ENCODE assay signal across 8 cellular contexts in the genomic region with DNA sequence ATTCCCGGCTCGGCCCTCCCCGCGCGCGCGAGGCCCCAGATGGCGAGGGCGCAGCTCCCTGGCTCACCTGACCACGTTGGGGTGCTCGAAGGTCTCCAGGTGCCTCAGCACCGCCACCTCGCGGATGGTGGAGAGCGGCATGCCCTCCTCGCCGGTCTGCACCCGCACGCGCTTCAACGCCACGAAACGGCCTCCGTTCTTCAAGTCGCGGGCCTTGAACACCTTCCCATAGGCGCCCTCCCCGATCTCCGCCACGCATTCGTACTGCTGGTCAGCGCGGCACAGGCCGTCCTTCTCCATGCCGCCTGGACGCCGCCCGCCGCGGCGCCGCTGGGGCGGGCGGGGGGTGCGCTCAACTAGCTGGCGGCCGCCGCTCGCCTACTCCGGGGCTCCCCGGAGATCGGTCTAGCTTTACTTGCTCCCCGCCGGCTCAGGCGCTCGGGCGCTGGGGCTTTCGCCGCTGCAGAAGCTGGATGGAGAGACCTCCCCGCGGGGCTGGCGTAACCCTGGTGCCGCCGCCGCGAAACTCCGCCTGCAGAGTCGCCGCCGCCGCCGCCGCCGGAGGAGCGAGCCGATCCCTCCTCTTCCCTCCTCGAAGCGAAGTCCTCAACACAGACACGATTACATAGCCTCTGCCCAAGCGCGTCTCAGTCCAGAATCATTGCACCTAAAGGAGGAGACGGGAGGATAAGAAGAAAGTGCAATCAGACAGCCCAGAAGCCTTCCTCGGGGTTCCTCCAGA. TPM values are rescaled to one million over a fixed set of nuclear protein-coding genes. Genes with fewer than 3 reads are reported as not detected.
DNase-seq lines count a peak whose midpoint lies in the region; ATAC-seq, FAIRE-seq and TF ChIP-seq lines count a peak whose summit lies in the region.

No MANE protein-coding gene starts in this region.

- FAIRE-seq in HepG2 (lab: Jason Lieb, UNC): no peak

- no peaks in the 10 kb centered on the region for H3K9me3 Mint-ChIP-seq in activated CD4-positive, alpha-beta T cell treated with anti-CD3 and anti-CD28 coated beads for 36 hours (ENCODE audit: low read depth)

- peak overlapping the region; percentile 93 to 99 (median 94) for H3K4me3 ChIP-seq in HepG2 (replicated peaks in 1 of 3; ENCODE audit: insufficient read depth in 1 of 3, low read depth in 2 of 3, low read length in 3 of 3)

- TF ChIP-seq EP300 in HepG2 (IDR thresholded peaks at IDR 0.05; ENCODE audit: low read depth in 2 of 2, low read length in 2 of 2) (no peak), HepG2 (CRISPR knock-in tag; IDR thresholded peaks at IDR 0.05; ENCODE audit: borderline replicate concordance) (no peak)

- no peaks in the 10 kb centered on the region for H3K9me3 ChIP-seq in HepG2 (ENCODE audit: low read length)

- POLR2A ChIA-PET in activated CD4-positive, alpha-beta T cell treated with anti-CD3 and anti-CD28 coated beads for 36 hours (lab: Charles Lee): interaction anchor here (0.6 to 3.6 kb wide), 11 partner anchors 10 to 220 kb away, joined by 3 to 35 read pairs (median 4); no protein-coding TSS in a partner anchor
- POLR2A ChIA-PET in HepG2 (lab: Yijun Ruan, JAX): interaction anchor here (0.5 to 4.0 kb wide), 11 partner anchors 9 to 243 kb away, joined by 3 to 66 read pairs (median 4); partner anchors contain the start of gene FAM133B

- H3K36me3 Mint-ChIP-seq in activated CD4-positive, alpha-beta T cell treated with anti-CD3 and anti-CD28 coated beads for 36 hours (ENCODE audit: low read depth): peaks cover 49% of the 10 kb centered on the region

- H3K79me2 ChIP-seq in HepG2 (ENCODE audit: insufficient read depth, low read length): peaks cover 82% of the 10 kb centered on the region

- peak overlapping the region; percentile 98 for H3K4me2 ChIP-seq in HepG2 (ENCODE audit: low read depth, low read length)

- 0 out of 4 replicates have a peak, but pooled peaks have one; percentile 18 to 32 for TF ChIP-seq POLR2A in HepG2 (IDR thresholded peaks at IDR 0.05; ENCODE audit: insufficient read depth in 1 of 2, low read depth in 2 of 2, low read length in 2 of 2)

- no peaks in the 10 kb centered on the region for H3K27me3 Mint-ChIP-seq in activated CD4-positive, alpha-beta T cell treated with anti-CD3 and anti-CD28 coated beads for 36 hours

- no peaks in the 10 kb centered on the region; a peak in 1 of 5 replicates for H3K27me3 ChIP-seq in HepG2 (ENCODE audit: control insufficient read depth in 1 of 2, insufficient read depth in 2 of 2, low read length in 2 of 2)

- TF ChIP-seq CTCF in HepG2 (CRISPR knock-in tag; IDR thresholded peaks at IDR 0.05): peak; percentile 97

- no peak overlapping the region for H2AFZ ChIP-seq in HepG2 (ENCODE audit: low read length)

- intact Hi-C loops in activated CD4-positive, alpha-beta T cell treated with anti-CD3 and anti-CD28 coated beads for 36 hours (cut with DNase I, micrococcal nuclease): loop anchor here (1.0 to 10.0 kb wide), 18 partner anchors 20 to 1822 kb away; partner anchors contain the start of genes FAM133B (in 1 of the 2), GATAD1 (in 1 of the 2), HEPACAM2 (in 1 of the 2) and PEX1 (in 1 of the 2)
- intact Hi-C loops in HepG2 (cut with micrococcal nuclease; ENCODE audit: unreplicated experiment): loop anchor here (5.0 kb wide), 2 partner anchors 61 to 81 kb away; no protein-coding TSS in a partner anchor

- H3K4me1 ChIP-seq in HepG2 (ENCODE audit: insufficient read depth, low read length): peaks cover 47% of the 10 kb centered on the region

- peak; percentile 86 for TF ChIP-seq RAD21 in HepG2 (CRISPR knock-in tag; IDR thresholded peaks at IDR 0.05)

- peak overlapping the region; percentile 81 for H3K27ac ChIP-seq in cingulate gyrus (ENCODE audit: low read depth, low read length)
- H3K27ac ChIP-seq in HepG2 (ENCODE audit: extremely low read length, insufficient read depth, low read length): peak overlapping the region; percentile 94

- H4K20me1 ChIP-seq in HepG2 (ENCODE audit: insufficient read depth, low read length): peaks cover 29% of the 10 kb centered on the region

- BruUV-seq in HepG2 (replicated peaks; lab: Mats Ljungman, UMichigan): no TSS peak

- peak; percentile 54 for ATAC-seq in GM18868 (IDR thresholded peaks at IDR 0.05; ENCODE audit: unreplicated experiment)
- peak; percentile 48 for ATAC-seq in HG03103 (IDR thresholded peaks at IDR 0.05; ENCODE audit: low read depth, unreplicated experiment)
- ATAC-seq in activated CD4-positive, alpha-beta T cell treated with anti-CD3 and anti-CD28 coated beads for 36 hours: peak; percentile 64
- peak; percentile 70 for ATAC-seq in HepG2

- DNase-seq in AG08396 (ENCODE audit: low spot score): peak; percentile 76
- peak; percentile 85 for DNase-seq in NCI-H345 (lab: John Stamatoyannopoulos, UW)
- DNase-seq in activated CD4-positive, alpha-beta T cell treated with anti-CD3 and anti-CD28 coated beads for 36 hours: peak; percentile 95
- DNase-seq in HepG2 (ENCODE audit: low spot score): peak; percentile 77
- DNase-seq in stimulated activated CD4-positive, alpha-beta T cell treated with anti-CD3 and anti-CD28 coated beads, Interleukin-4, amount 100 ng/mL, for 24 hours: peak; percentile 90

- WGBS in HepG2 (ENCODE audit: low lambda C conversion rate): 0% methylated on average over 13 of the region's 83 CpGs

- H3K27ac Mint-ChIP-seq in activated CD4-positive, alpha-beta T cell treated with anti-CD3 and anti-CD28 coated beads for 36 hours: peak overlapping the region; percentile 95

- peaks cover 35% of the 10 kb centered on the region for H3K4me1 Mint-ChIP-seq in activated CD4-positive, alpha-beta T cell treated with anti-CD3 and anti-CD28 coated beads for 36 hours

- CTCF ChIA-PET in activated CD4-positive, alpha-beta T cell treated with anti-CD3 and anti-CD28 coated beads for 36 hours (lab: Charles Lee): interaction anchor here (0.7 to 5.2 kb wide), 22 partner anchors 8 to 305 kb away, joined by 3 to 67 read pairs (median 5); partner anchors contain the start of genes PEX1 and RBM48
- CTCF ChIA-PET in HepG2 (lab: Yijun Ruan, JAX; ENCODE audit: low intra/inter-chr PET ratio, low total read pairs): interaction anchor here (1.3 to 2.9 kb wide), 4 partner anchors 140 to 212 kb away, joined by 4 to 12 read pairs (median 10); no protein-coding TSS in a partner anchor

- in situ Hi-C loops in HepG2 (cut with HindIII; ENCODE audit: extremely low pct_ligation_motif_present, low pct_unique_long_range_greater_than_20kb): loop anchor here (5.0 to 10.0 kb wide), 3 partner anchors 151 to 222 kb away; no protein-coding TSS in a partner anchor

- peak overlapping the region; percentile 96 for H3K4me3 Mint-ChIP-seq in activated CD4-positive, alpha-beta T cell treated with anti-CD3 and anti-CD28 coated beads for 36 hours

- H3K9ac ChIP-seq in HepG2 (ENCODE audit: insufficient read depth, low read depth, low read length): peak overlapping the region; percentile 95

- H3K36me3 ChIP-seq in HepG2 (replicated peaks in 1 of 2; ENCODE audit: control insufficient read depth in 1 of 2, insufficient read depth in 2 of 2, low read length in 2 of 2): peaks cover 0 to 6% of the 10 kb centered on the region in 2 experiments; a peak in 3 of 5 replicates

TF ChIP-seq in HepG2, 621 proteins besides CTCF, POLR2A, EP300 and RAD21 (continues in another document):
- TF ChIP-seq KLF6 (CRISPR knock-in tag; IDR thresholded peaks at IDR 0.05) (peak; percentile 58; the same call in 1 of the 2 replicates), CAMTA2 (CRISPR knock-in tag; IDR thresholded peaks at IDR 0.05; ENCODE audit: borderline replicate concordance) (0 out of 2 replicates have a peak, but pooled peaks have one; percentile 52), ZNF512 (CRISPR knock-in tag; IDR thresholded peaks at IDR 0.05) (no peak), ZNF644 (CRISPR knock-in tag; IDR thresholded peaks at IDR 0.05; ENCODE audit: low read depth) (0 out of 2 replicates have a peak, but pooled peaks have one; percentile 25), CHD2 (IDR thresholded peaks at IDR 0.05; ENCODE audit: low read depth, low read length) (no peak)

RNA-seq across cellular contexts. Expression of gene CDK6, which starts 3.2 kb away (rescaled TPM):
- total RNA-seq in activated CD4-positive, alpha-beta T cell treated with anti-CD3 and anti-CD28 coated beads for 36 hours: 100 to 1,000 TPM; 118 to 135 TPM
- 90.8 and 134 TPM in 2 replicates for total RNA-seq in HepG2 (2016; rRNA removed; fragmentation: Illumina TruSeq; extraction: Trizol)
- 5.1 and 5.5 TPM in 2 replicates for total RNA-seq in HepG2 (2016; cell fraction: cytosol; rRNA removed; fragmentation: Illumina TruSeq; extraction: Trizol; ENCODE audit: low read depth)
- total RNA-seq in HepG2 (2016; cell fraction: insoluble cytoplasmic fraction; rRNA removed; fragmentation: Illumina TruSeq; extraction: Trizol): 84.9 and 123 TPM in 2 replicates
- 29.2 and 30.5 TPM in 2 replicates for total RNA-seq in HepG2 (2016; cell fraction: membrane; rRNA removed; fragmentation: Illumina TruSeq; extraction: Trizol)
- 119 and 130 TPM in 2 replicates for total RNA-seq in HepG2 (2016; cell fraction: nucleus; rRNA removed; fragmentation: Illumina TruSeq; extraction: Trizol)
- polyA plus RNA-seq in HepG2 (2011; rRNA removed): 25.6 and 34.6 TPM in 2 replicates
- 18.5 and 23.7 TPM in 2 replicates for polyA plus RNA-seq in HepG2 (2011; cell fraction: cytosol; rRNA removed)
- 43.9 and 53.9 TPM in 2 replicates for polyA plus RNA-seq in HepG2 (2011; cell fraction: nucleus; rRNA removed)
- polyA plus RNA-seq in HepG2 (2012): 20.9 and 27.3 TPM in 2 replicates
- 1.4 and 1.7 TPM in 2 replicates for polyA plus RNA-seq in HepG2 (2016; cell fraction: cytosol; fragmentation: Illumina TruSeq; extraction: Trizol; ENCODE audit: low read depth)
- 58.7 and 59.6 TPM in 2 replicates for polyA plus RNA-seq in HepG2 (2016; cell fraction: insoluble cytoplasmic fraction; fragmentation: Illumina TruSeq; extraction: Trizol; ENCODE audit: low read depth)
- polyA plus RNA-seq in HepG2 (2016; cell fraction: membrane; fragmentation: Illumina TruSeq; extraction: Trizol; ENCODE audit: low read depth): 5.4 and 5.9 TPM in 2 replicates
- polyA plus RNA-seq in HepG2 (2016; cell fraction: nucleus; fragmentation: Illumina TruSeq; extraction: Trizol; ENCODE audit: insufficient read depth, low read depth): 40.3 and 43.1 TPM in 2 replicates
- polyA minus RNA-seq in HepG2 (2011; rRNA and poly(A)+ RNA removed; ENCODE audit: low replicate concordance): 69.1 and 135 TPM in 2 replicates
- polyA minus RNA-seq in HepG2 (2011; cell fraction: cytosol; rRNA and poly(A)+ RNA removed): 85.6 and 90.1 TPM in 2 replicates
- 219 and 264 TPM in 2 replicates for polyA minus RNA-seq in HepG2 (2011; cell fraction: nucleus; rRNA and poly(A)+ RNA removed)

Comparison
In these comparisons a context has a peak if more than half of its experiments do, and no peak if none do; other contexts are left out.
1. Peak in every context shown above with its lines: DNase-seq, ATAC-seq, H3K4me3 ChIP-seq and H3K27ac ChIP-seq.